Comparison of ENCODE assay signal across 11 cellular contexts in the genomic region with DNA sequence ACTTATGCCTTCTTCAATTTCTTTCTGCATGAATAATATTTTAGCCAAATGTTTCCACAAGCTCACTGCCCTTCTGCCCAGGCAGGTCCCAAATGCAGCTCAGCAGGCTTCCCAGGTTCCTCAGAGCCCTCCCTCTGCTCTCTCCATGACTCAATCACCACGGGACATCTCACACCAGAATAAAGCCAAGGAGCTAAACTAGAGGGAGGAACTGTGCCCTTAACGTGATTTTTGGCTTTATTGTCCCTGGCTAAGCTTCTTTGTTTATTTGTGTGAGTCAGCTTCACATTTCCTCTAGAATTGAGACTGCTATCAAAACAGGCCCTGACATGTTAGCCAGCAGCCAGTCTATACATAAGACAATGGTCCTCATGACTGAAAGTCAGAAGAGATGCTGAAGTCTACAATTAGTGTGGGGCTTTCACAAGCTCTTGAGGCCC.
A peak's percentile ranks its signal among the peaks of the same experiment; 100 is the strongest.
DNase-seq lines count a peak whose midpoint lies in the region; ATAC-seq, FAIRE-seq and TF ChIP-seq lines count a peak whose summit lies in the region.
"Had no signal": no experiment of that assay in that cellular context is flagged by ENCODE, and none has a peak within 500 bp of the region (broad histone marks: within the 10 kb centered on the region; RNA-seq: fewer than 3 reads in every experiment).

No MANE protein-coding gene starts in this region.

- H3K36me3 ChIP-seq in heart left ventricle = no peaks in the 10 kb centered on the region
- H3K36me3 ChIP-seq: tibial nerve had no signal

- 0% methylated on average over 2 of the region's 2 CpGs for WGBS in A549 (ENCODE audit: missing lambda C conversion rate)
- WGBS in heart left ventricle, 4 donors = 31 to 48% (median 39%) methylated on average over 2 of the region's 2 CpGs

- H3K36me3 Mint-ChIP-seq in T-cell = no peaks in the 10 kb centered on the region
- H3K36me3 Mint-ChIP-seq: IgD-negative memory B cell had no signal

- H3K9me3 Mint-ChIP-seq in T-cell = no peaks in the 10 kb centered on the region

- H3K27me3 ChIP-seq in heart left ventricle = peaks cover 0 to 5% (median 0%) of the 10 kb centered on the region in 9 donors
- H3K27me3 ChIP-seq: tibial nerve had no signal

- no peak overlapping the region for H3K4me3 Mint-ChIP-seq in T-cell
- H3K4me3 Mint-ChIP-seq: IgD-negative memory B cell had no signal

- peaks cover 35% of the 10 kb centered on the region for H3K9me3 ChIP-seq in A549
- peaks cover 0 to 7% (median 0%) of the 10 kb centered on the region in 12 donors for H3K9me3 ChIP-seq in heart left ventricle

- no peak overlapping the region for H3K27ac Mint-ChIP-seq in T-cell
- H3K27ac Mint-ChIP-seq: IgD-negative memory B cell had no signal

- ATAC-seq in A549 (peak; percentile 82 to 83), GM21576 (IDR thresholded peaks at IDR 0.05; ENCODE audit: unreplicated experiment) (peak; percentile 39), heart left ventricle (no peak), T-cell (replicated peaks in 1 of 4) (no peak), GM18873 (IDR thresholded peaks at IDR 0.05; ENCODE audit: low FRiP score, unreplicated experiment) (no peak)

- no peaks in the 10 kb centered on the region for H3K4me1 Mint-ChIP-seq in T-cell
- H3K4me1 Mint-ChIP-seq: IgD-negative memory B cell had no signal

- peak in 1 of 2 experiments; percentile 44; a peak in 3 of 5 replicates for TF ChIP-seq RAD21 in A549 (conservative IDR thresholded peaks at IDR 0.05 in 1 of 2, IDR thresholded peaks at IDR 0.05 in 1 of 2)

- peaks cover 48% of the 10 kb centered on the region for H3K4me1 ChIP-seq in A549
- H3K4me1 ChIP-seq in heart left ventricle = no peaks in the 10 kb centered on the region
- H3K4me1 ChIP-seq: tibial nerve had no signal

- TF ChIP-seq CTCF in A549 (IDR thresholded peaks at IDR 0.05) (no peak), fibroblast of mammary gland (conservative IDR thresholded peaks at IDR 0.05; ENCODE audit: control insufficient read depth, insufficient read depth, low read depth, low read length) (no peak), heart left ventricle (IDR thresholded peaks at IDR 0.05) (no peak)

- intact Hi-C loops in heart left ventricle (cut with DNase I) = no loop called here

- DNase-seq in A549 (ENCODE audit: low read depth in 1 of 2, low spot score in 1 of 2) (peak; percentile 17 to 90), NCI-H1436 (lab: John Stamatoyannopoulos, UW) (peak; percentile 57), fibroblast of mammary gland (ENCODE audit: low read depth) (peak; percentile 97), heart left ventricle (no peak), T-cell (no peak), NCI-H1092 treated with DMSO at 0.1 percent for 48 hours (lab: John Stamatoyannopoulos, UW) (no peak)
- DNase-seq: mesendoderm had no signal

- TF ChIP-seq POLR2A in A549 (IDR thresholded peaks at IDR 0.05; ENCODE audit: low read length) (no peak), heart left ventricle (IDR thresholded peaks at IDR 0.05) (no peak)

- POLR2A ChIA-PET in A549 (lab: Yijun Ruan, JAX) (no interaction called here), T-cell (lab: Charles Lee) (no interaction called here)

- peak overlapping the region; percentile 88 to 91 for H3K27ac ChIP-seq in A549
- H3K27ac ChIP-seq in heart left ventricle = no peak overlapping the region
- H3K27ac ChIP-seq: tibial nerve had no signal

- TF ChIP-seq EP300 in A549 (IDR thresholded peaks at IDR 0.05) = peak; percentile 69 to 77; a peak in 3 of 5 replicates

- no peak overlapping the region for H3K4me3 ChIP-seq in A549
- no peak overlapping the region for H3K4me3 ChIP-seq in fibroblast of mammary gland (ENCODE audit: control insufficient read depth, low read depth, low read length)
- H3K4me3 ChIP-seq in heart left ventricle = no peak overlapping the region
- H3K4me3 ChIP-seq: tibial nerve had no signal

- FAIRE-seq in A549 (lab: Jason Lieb, UNC) = no peak

- peak overlapping the region; percentile 38 for H3K4me2 ChIP-seq in A549

- peaks cover 7 to 8% of the 10 kb centered on the region in 2 donors for H3K27me3 Mint-ChIP-seq in T-cell

- CTCF ChIA-PET in A549 (lab: Yijun Ruan, JAX) (interaction anchor here (0.9 kb wide), 1 partner anchor 32 kb away, joined by 3 read pairs; no protein-coding TSS in a partner anchor), T-cell (lab: Charles Lee) (interaction anchor here in 1 of 2 donors (0.8 kb wide), 1 partner anchor 31 kb away, joined by 3 read pairs; no protein-coding TSS in a partner anchor)

TF ChIP-seq in A549, 52 proteins besides CTCF, POLR2A, EP300 and RAD21:
- no peak for TF ChIP-seq ESRRA (IDR thresholded peaks at IDR 0.05; ENCODE audit: borderline replicate concordance, low read length)
- TF ChIP-seq FOXS1 (CRISPR knock-in tag; IDR thresholded peaks at IDR 0.05) = peak; percentile 21; the same call in 1 of the 2 replicates
- TF ChIP-seq FOSL2 (IDR thresholded peaks at IDR 0.05) = peak; percentile 76
- TF ChIP-seq FOSL2 (CRISPR knock-in tag; IDR thresholded peaks at IDR 0.05) = peak; percentile 90
- TF ChIP-seq, protein P1, sequence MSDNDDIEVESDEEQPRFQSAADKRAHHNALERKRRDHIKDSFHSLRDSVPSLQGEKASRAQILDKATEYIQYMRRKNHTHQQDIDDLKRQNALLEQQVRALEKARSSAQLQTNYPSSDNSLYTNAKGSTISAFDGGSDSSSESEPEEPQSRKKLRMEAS (IDR thresholded peaks at IDR 0.05) = peak; percentile 70
- TF ChIP-seq, protein P2, sequence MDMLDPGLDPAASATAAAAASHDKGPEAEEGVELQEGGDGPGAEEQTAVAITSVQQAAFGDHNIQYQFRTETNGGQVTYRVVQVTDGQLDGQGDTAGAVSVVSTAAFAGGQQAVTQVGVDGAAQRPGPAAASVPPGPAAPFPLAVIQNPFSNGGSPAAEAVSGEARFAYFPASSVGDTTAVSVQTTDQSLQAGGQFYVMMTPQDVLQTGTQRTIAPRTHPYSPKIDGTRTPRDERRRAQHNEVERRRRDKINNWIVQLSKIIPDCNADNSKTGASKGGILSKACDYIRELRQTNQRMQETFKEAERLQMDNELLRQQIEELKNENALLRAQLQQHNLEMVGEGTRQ (IDR thresholded peaks at IDR 0.05) = no peak
- TF ChIP-seq CEBPB (IDR thresholded peaks at IDR 0.05) = 0 out of 4 replicates have a peak, but pooled peaks of 1 of the 2 experiments have one; percentile 39
- TF ChIP-seq EHF (CRISPR knock-in tag; IDR thresholded peaks at IDR 0.05) = no peak; the same call in 1 of the 2 replicates
- peak; percentile 48 to 60; a peak in 2 of 5 replicates for TF ChIP-seq JUN (IDR thresholded peaks at IDR 0.05)
- TF ChIP-seq GATA3 (IDR thresholded peaks at IDR 0.05; ENCODE audit: borderline replicate concordance) = peak; percentile 75
- peak; percentile 84 for TF ChIP-seq JUNB (IDR thresholded peaks at IDR 0.05)
- TF ChIP-seq, protein P3, sequence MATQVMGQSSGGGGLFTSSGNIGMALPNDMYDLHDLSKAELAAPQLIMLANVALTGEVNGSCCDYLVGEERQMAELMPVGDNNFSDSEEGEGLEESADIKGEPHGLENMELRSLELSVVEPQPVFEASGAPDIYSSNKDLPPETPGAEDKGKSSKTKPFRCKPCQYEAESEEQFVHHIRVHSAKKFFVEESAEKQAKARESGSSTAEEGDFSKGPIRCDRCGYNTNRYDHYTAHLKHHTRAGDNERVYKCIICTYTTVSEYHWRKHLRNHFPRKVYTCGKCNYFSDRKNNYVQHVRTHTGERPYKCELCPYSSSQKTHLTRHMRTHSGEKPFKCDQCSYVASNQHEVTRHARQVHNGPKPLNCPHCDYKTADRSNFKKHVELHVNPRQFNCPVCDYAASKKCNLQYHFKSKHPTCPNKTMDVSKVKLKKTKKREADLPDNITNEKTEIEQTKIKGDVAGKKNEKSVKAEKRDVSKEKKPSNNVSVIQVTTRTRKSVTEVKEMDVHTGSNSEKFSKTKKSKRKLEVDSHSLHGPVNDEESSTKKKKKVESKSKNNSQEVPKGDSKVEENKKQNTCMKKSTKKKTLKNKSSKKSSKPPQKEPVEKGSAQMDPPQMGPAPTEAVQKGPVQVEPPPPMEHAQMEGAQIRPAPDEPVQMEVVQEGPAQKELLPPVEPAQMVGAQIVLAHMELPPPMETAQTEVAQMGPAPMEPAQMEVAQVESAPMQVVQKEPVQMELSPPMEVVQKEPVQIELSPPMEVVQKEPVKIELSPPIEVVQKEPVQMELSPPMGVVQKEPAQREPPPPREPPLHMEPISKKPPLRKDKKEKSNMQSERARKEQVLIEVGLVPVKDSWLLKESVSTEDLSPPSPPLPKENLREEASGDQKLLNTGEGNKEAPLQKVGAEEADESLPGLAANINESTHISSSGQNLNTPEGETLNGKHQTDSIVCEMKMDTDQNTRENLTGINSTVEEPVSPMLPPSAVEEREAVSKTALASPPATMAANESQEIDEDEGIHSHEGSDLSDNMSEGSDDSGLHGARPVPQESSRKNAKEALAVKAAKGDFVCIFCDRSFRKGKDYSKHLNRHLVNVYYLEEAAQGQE (IDR thresholded peaks at IDR 0.05) = no peak

Comparison
In these comparisons a context has a peak if more than half of its experiments do, and no peak if none do; other contexts are left out.
1. ATAC-seq: peak in A549 (2 of 2) and GM21576 (single experiment); none in heart left ventricle (0 of 4), T-cell (0 of 4) and GM18873 (single experiment).
2. DNase-seq: peak in A549 (2 of 2), NCI-H1436 (single experiment) and fibroblast of mammary gland (single experiment); none in heart left ventricle (0 of 5), T-cell (0 of 34) and NCI-H1092 treated with DMSO at 0.1 percent for 48 hours (single experiment).
3. H3K27ac ChIP-seq: peak in A549 (2 of 2); none in heart left ventricle (0 of 12).